ENCODE assay signal across 12 cellular contexts in genomic region chr3:134904796-134905646, GRCh38.
DNase-seq lines count a peak whose midpoint lies in the region; ATAC-seq and TF ChIP-seq lines count a peak whose summit lies in the region.
"Had no signal": no experiment of that assay in that cellular context is flagged by ENCODE, and none has a peak within 500 bp of the region (broad histone marks: within the 10 kb centered on the region; RNA-seq: fewer than 3 reads in every experiment).

No MANE protein-coding gene starts in this region.

- no peak overlapping the region for H3K27ac ChIP-seq in spleen
- H3K27ac ChIP-seq: prostate gland had no signal

- intact Hi-C loops in spleen (cut with DNase I; ENCODE audit: low total_unique reads): no loop called here

- H3K27me3 Mint-ChIP-seq in T-helper 17 cell: peaks cover 9% of the 10 kb centered on the region
- H3K27me3 Mint-ChIP-seq in T-helper 2 cell treated with Interferon-gamma antibody and Interleukin-4, amounts not matched to agents 5 μg/mL and 100 μg/mL, for 36 hours (ENCODE audit: low read depth): peaks cover 16% of the 10 kb centered on the region
- H3K27me3 Mint-ChIP-seq in activated naive CD4-positive, alpha-beta T cell treated with anti-CD3 and anti-CD28 coated beads, Interleukin-2, amount 10 ng/mL, durations not matched to agents 7 days and 5 days: peaks cover 34% of the 10 kb centered on the region

- H3K27ac Mint-ChIP-seq in T-helper 17 cell: peak overlapping the region; percentile 53
- no peak overlapping the region for H3K27ac Mint-ChIP-seq in T-helper 2 cell treated with Interferon-gamma antibody and Interleukin-4, amounts not matched to agents 5 μg/mL and 100 μg/mL, for 36 hours
- no peak overlapping the region for H3K27ac Mint-ChIP-seq in activated naive CD4-positive, alpha-beta T cell treated with anti-CD3 and anti-CD28 coated beads, Interleukin-2, amount 10 ng/mL, durations not matched to agents 7 days and 5 days
- H3K27ac Mint-ChIP-seq: activated T-cell treated with anti-CD3 and anti-CD28 coated beads, Interleukin-2, amount 50 U/mL, for 24 hours had no signal

- H3K4me3 ChIP-seq in spleen: no peak overlapping the region
- H3K4me3 ChIP-seq: prostate gland had no signal

- peak; percentile 50 for DNase-seq in activated effector memory CD4-positive, alpha-beta T cell treated with anti-CD3 and anti-CD28 coated beads, Interleukin-2, amount 50 U/mL, for 16 hours
- DNase-seq in activated effector memory CD4-positive, alpha-beta T cell treated with Interleukin-2 at 50 U/mL for 16 hours: no peak
- DNase-seq in T-helper 17 cell (no peak), spleen (peak; percentile 30), GDM1 (lab: John Stamatoyannopoulos, UW) (no peak)
- no peak for DNase-seq in T-helper 2 cell treated with Interferon-gamma antibody and Interleukin-4, amounts not matched to agents 5 μg/mL and 100 μg/mL, for 36 hours (ENCODE audit: low spot score)
- DNase-seq in activated naive CD4-positive, alpha-beta T cell treated with anti-CD3 and anti-CD28 coated beads, Interleukin-2, amount 10 ng/mL, durations not matched to agents 7 days and 5 days: no peak
- DNase-seq: activated T-cell treated with anti-CD3 and anti-CD28 coated beads, Interleukin-2, amount 50 U/mL, for 24 hours; NCI-H510A had no signal

- H3K9me3 ChIP-seq in T-helper 17 cell (ENCODE audit: control insufficient read depth, low read length, poor library complexity, severe bottlenecking): no peaks in the 10 kb centered on the region
- no peaks in the 10 kb centered on the region for H3K9me3 ChIP-seq in spleen
- H3K9me3 ChIP-seq: prostate gland had no signal

- peaks cover 0 to 20% (median 0%) of the 10 kb centered on the region in 6 donors for H3K4me1 ChIP-seq in spleen
- H3K4me1 ChIP-seq: prostate gland had no signal

- H3K4me3 Mint-ChIP-seq in T-helper 17 cell: no peak overlapping the region
- no peak overlapping the region for H3K4me3 Mint-ChIP-seq in T-helper 2 cell treated with Interferon-gamma antibody and Interleukin-4, amounts not matched to agents 5 μg/mL and 100 μg/mL, for 36 hours
- H3K4me3 Mint-ChIP-seq in activated naive CD4-positive, alpha-beta T cell treated with anti-CD3 and anti-CD28 coated beads, Interleukin-2, amount 10 ng/mL, durations not matched to agents 7 days and 5 days: no peak overlapping the region
- H3K4me3 Mint-ChIP-seq: activated T-cell treated with anti-CD3 and anti-CD28 coated beads, Interleukin-2, amount 50 U/mL, for 24 hours had no signal

- ATAC-seq in HG02885 (IDR thresholded peaks at IDR 0.05; ENCODE audit: poor library complexity, unreplicated experiment) (peak; percentile 24), T-helper 17 cell (no peak)

- no peak for TF ChIP-seq POLR2A in spleen (IDR thresholded peaks at IDR 0.05)

- H3K36me3 ChIP-seq in spleen: no peaks in the 10 kb centered on the region
- H3K36me3 ChIP-seq: prostate gland had no signal

- no peaks in the 10 kb centered on the region for H3K9me3 Mint-ChIP-seq in T-helper 2 cell treated with Interferon-gamma antibody and Interleukin-4, amounts not matched to agents 5 μg/mL and 100 μg/mL, for 36 hours
- H3K9me3 Mint-ChIP-seq in activated naive CD4-positive, alpha-beta T cell treated with anti-CD3 and anti-CD28 coated beads, Interleukin-2, amount 10 ng/mL, durations not matched to agents 7 days and 5 days: no peaks in the 10 kb centered on the region
- H3K9me3 Mint-ChIP-seq: activated T-cell treated with anti-CD3 and anti-CD28 coated beads, Interleukin-2, amount 50 U/mL, for 24 hours; T-helper 1 cell treated with Interleukin-12 subunit alpha and Interleukin-12 subunit beta and Interleukin-4 antibody, amounts not matched to agents 30 μg/mL and 1 μg/mL, for 36 hours had no signal

- CTCF ChIA-PET in activated naive CD4-positive, alpha-beta T cell treated with anti-CD3 and anti-CD28 coated beads, Interleukin-2, amount 10 ng/mL, durations not matched to agents 7 days and 5 days (lab: Charles Lee): interaction anchor here (1.3 kb wide), 1 partner anchor 13 kb away, joined by 4 read pairs; no protein-coding TSS in a partner anchor

- 87 to 93% (median 91%) methylated on average over 7 of the region's 7 CpGs for WGBS in spleen, 5 donors

- H3K36me3 Mint-ChIP-seq in T-helper 17 cell (ENCODE audit: low read depth): no peaks in the 10 kb centered on the region
- H3K36me3 Mint-ChIP-seq in T-helper 2 cell treated with Interferon-gamma antibody and Interleukin-4, amounts not matched to agents 5 μg/mL and 100 μg/mL, for 36 hours (ENCODE audit: low read depth): no peaks in the 10 kb centered on the region
- H3K36me3 Mint-ChIP-seq in activated naive CD4-positive, alpha-beta T cell treated with anti-CD3 and anti-CD28 coated beads, Interleukin-2, amount 10 ng/mL, durations not matched to agents 7 days and 5 days: no peaks in the 10 kb centered on the region

- H3K4me1 Mint-ChIP-seq in T-helper 17 cell: peaks cover 10% of the 10 kb centered on the region
- H3K4me1 Mint-ChIP-seq in T-helper 2 cell treated with Interferon-gamma antibody and Interleukin-4, amounts not matched to agents 5 μg/mL and 100 μg/mL, for 36 hours (ENCODE audit: low read depth): peaks cover 8% of the 10 kb centered on the region
- peaks cover 11% of the 10 kb centered on the region for H3K4me1 Mint-ChIP-seq in activated naive CD4-positive, alpha-beta T cell treated with anti-CD3 and anti-CD28 coated beads, Interleukin-2, amount 10 ng/mL, durations not matched to agents 7 days and 5 days

- H3K27me3 ChIP-seq in spleen (replicated peaks in 1 of 7): no peaks in the 10 kb centered on the region

- no peak for TF ChIP-seq CTCF in spleen (IDR thresholded peaks at IDR 0.05 in 8 of 11, conservative IDR thresholded peaks at IDR 0.05 in 3 of 11)

Comparison
In these comparisons a context has a peak if more than half of its experiments do, and no peak if none do; other contexts are left out.
1. DNase-seq: peak in activated effector memory CD4-positive, alpha-beta T cell treated with anti-CD3 and anti-CD28 coated beads, Interleukin-2, amount 50 U/mL, for 16 hours (single experiment) and spleen (single experiment); none in activated effector memory CD4-positive, alpha-beta T cell treated with Interleukin-2 at 50 U/mL for 16 hours (single experiment), T-helper 17 cell (0 of 3), T-helper 2 cell treated with Interferon-gamma antibody and Interleukin-4, amounts not matched to agents 5 μg/mL and 100 μg/mL, for 36 hours (single experiment), GDM1 (single experiment) and activated naive CD4-positive, alpha-beta T cell treated with anti-CD3 and anti-CD28 coated beads, Interleukin-2, amount 10 ng/mL, durations not matched to agents 7 days and 5 days (single experiment).